In the genomic region with DNA sequence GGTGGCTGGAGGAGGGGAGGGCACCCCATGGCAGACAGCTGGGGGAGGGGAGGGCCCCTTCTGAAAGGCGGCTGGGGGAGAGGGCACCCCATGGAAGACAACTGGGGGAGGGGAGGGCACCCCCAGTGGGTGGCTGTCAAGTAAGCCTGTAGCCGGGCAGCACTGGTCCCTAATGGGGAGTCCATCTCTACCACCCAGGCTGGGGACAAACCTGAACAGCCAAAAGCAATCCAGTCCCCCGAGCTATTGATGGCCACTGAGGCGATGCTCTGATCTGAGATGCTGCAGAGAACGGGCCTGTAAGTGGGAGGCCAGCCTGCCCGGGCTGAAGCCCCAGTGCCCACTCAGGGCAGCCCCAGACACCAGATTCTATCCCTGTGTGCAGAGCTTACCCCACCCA, we compare ENCODE assay signal across 6 cellular contexts.
DNase-seq lines count a peak whose midpoint lies in the region; ATAC-seq lines count a peak whose summit lies in the region.
"Not testable (repeated sequence)": the region's sequence is repeated elsewhere in the genome, so short reads cannot be mapped to it uniquely, and the experiment has no call there.

No MANE protein-coding gene starts in this region.

- ATAC-seq in activated CD4-positive, alpha-beta T cell treated with anti-CD3 and anti-CD28 coated beads for 36 hours, result not testable (repeated sequence)

- intact Hi-C loops in activated CD4-positive, alpha-beta T cell treated with anti-CD3 and anti-CD28 coated beads for 36 hours (cut with DNase I, micrococcal nuclease); cardiac septum (cut with DNase I); posterior vena cava (cut with DNase I): not testable (repeated sequence)

- peak; percentile 3 for DNase-seq in activated CD4-positive, alpha-beta T cell treated with anti-CD3 and anti-CD28 coated beads for 36 hours
- DNase-seq in activated effector memory CD4-positive, alpha-beta T cell treated with anti-CD3 and anti-CD28 coated beads, Interleukin-2, amount 50 U/mL, for 16 hours, result peak; percentile 53
- peak; percentile 26 for DNase-seq in cardiac septum (ENCODE audit: low spot score)
- DNase-seq in mesenteric fat pad (ENCODE audit: low spot score), result peak; percentile 64
- peak; percentile 5 for DNase-seq in posterior vena cava (ENCODE audit: low spot score)
- peak; percentile 13 for DNase-seq in stimulated activated CD8-positive, alpha-beta memory T cell treated with anti-CD3 and anti-CD28 coated beads, Interleukin-4, amount 100 ng/mL, for 48 hours

- not testable (repeated sequence) for H3K9me3 Mint-ChIP-seq in activated CD4-positive, alpha-beta T cell treated with anti-CD3 and anti-CD28 coated beads for 36 hours (ENCODE audit: low read depth)

- not testable (repeated sequence) for H3K36me3 Mint-ChIP-seq in activated CD4-positive, alpha-beta T cell treated with anti-CD3 and anti-CD28 coated beads for 36 hours (ENCODE audit: low read depth)

- H3K4me1 Mint-ChIP-seq in activated CD4-positive, alpha-beta T cell treated with anti-CD3 and anti-CD28 coated beads for 36 hours, result not testable (repeated sequence)

- not testable (repeated sequence) for H3K4me3 Mint-ChIP-seq in activated CD4-positive, alpha-beta T cell treated with anti-CD3 and anti-CD28 coated beads for 36 hours

- POLR2A ChIA-PET in activated CD4-positive, alpha-beta T cell treated with anti-CD3 and anti-CD28 coated beads for 36 hours (lab: Charles Lee), result not testable (repeated sequence)

- H3K27ac Mint-ChIP-seq in activated CD4-positive, alpha-beta T cell treated with anti-CD3 and anti-CD28 coated beads for 36 hours, result not testable (repeated sequence)

- CTCF ChIA-PET in activated CD4-positive, alpha-beta T cell treated with anti-CD3 and anti-CD28 coated beads for 36 hours (lab: Charles Lee), result not testable (repeated sequence)

- not testable (repeated sequence) for H3K27me3 Mint-ChIP-seq in activated CD4-positive, alpha-beta T cell treated with anti-CD3 and anti-CD28 coated beads for 36 hours

Comparison
In these comparisons a context has a peak if more than half of its experiments do, and no peak if none do; other contexts are left out.
1. DNase-seq: peak in every context shown above with its lines; median percentile 64 in mesenteric fat pad; 53 in activated effector memory CD4-positive, alpha-beta T cell treated with anti-CD3 and anti-CD28 coated beads, Interleukin-2, amount 50 U/mL, for 16 hours; 26 in cardiac septum; 13 in stimulated activated CD8-positive, alpha-beta memory T cell treated with anti-CD3 and anti-CD28 coated beads, Interleukin-4, amount 100 ng/mL, for 48 hours; 5 in posterior vena cava; 3 in activated CD4-positive, alpha-beta T cell treated with anti-CD3 and anti-CD28 coated beads for 36 hours.